ENCODE assay signal across 26 cellular contexts in genomic region chr7:153514006-153514405, GRCh38.
DNase-seq lines count a peak whose midpoint lies in the region; FAIRE-seq and TF ChIP-seq lines count a peak whose summit lies in the region.
"Had no signal": no experiment of that assay in that cellular context is flagged by ENCODE, and none has a peak within 500 bp of the region (broad histone marks: within the 10 kb centered on the region; RNA-seq: fewer than 3 reads in every experiment).

No MANE protein-coding gene starts in this region.

- H3K27me3 ChIP-seq in esophagus muscularis mucosa (no peaks in the 10 kb centered on the region), muscle layer of colon (ENCODE audit: control insufficient read depth in 1 of 2, insufficient read depth in 2 of 2, low read length in 2 of 2) (no peaks in the 10 kb centered on the region), sigmoid colon (no peaks in the 10 kb centered on the region)
- H3K27me3 ChIP-seq: BE2C, BLaER1 had no signal

- H3K36me3 ChIP-seq in esophagus muscularis mucosa (no peaks in the 10 kb centered on the region), muscle layer of colon (ENCODE audit: insufficient read depth, low read length) (no peaks in the 10 kb centered on the region), sigmoid colon (no peaks in the 10 kb centered on the region)
- H3K36me3 ChIP-seq: BE2C, BLaER1 had no signal

- H3K4me1 ChIP-seq in esophagus muscularis mucosa (peaks cover 0 to 50% (median 36%) of the 10 kb centered on the region in 4 donors), muscle layer of colon (ENCODE audit: insufficient read depth, low read length) (peaks cover 13% of the 10 kb centered on the region), sigmoid colon (peaks cover 0 to 52% (median 20%) of the 10 kb centered on the region in 4 donors)
- H3K4me1 ChIP-seq: BE2C, BLaER1 had no signal

- POLR2A ChIA-PET in HEK293T (lab: Yijun Ruan, JAX) = no interaction called here

- no peak for TF ChIP-seq CTCF in esophagus muscularis mucosa (IDR thresholded peaks at IDR 0.05)
- no peak for TF ChIP-seq CTCF in sigmoid colon (IDR thresholded peaks at IDR 0.05)

- H3K27ac ChIP-seq in esophagus muscularis mucosa (replicated peaks in 1 of 4) (peak overlapping the region in 3 of 4 donors; percentile 80 to 83 (median 82)), muscle layer of colon (ENCODE audit: low read depth, low read length) (peak overlapping the region; percentile 24), sigmoid colon (peak overlapping the region in 3 of 4 donors; percentile 65 to 76 (median 73))
- H3K27ac ChIP-seq: 22Rv1, BLaER1 had no signal

- H3K4me3 ChIP-seq in esophagus muscularis mucosa (no peak overlapping the region), muscle layer of colon (ENCODE audit: low read depth in 1 of 2, low read length in 2 of 2) (no peak overlapping the region), sigmoid colon (no peak overlapping the region)
- H3K4me3 ChIP-seq: BLaER1, GM12878 had no signal

- WGBS in esophagus muscularis mucosa = 83% methylated on average over 6 of the region's 6 CpGs
- 81 to 85% methylated on average over 6 of the region's 6 CpGs for WGBS in sigmoid colon, 2 donors

- H3K9ac ChIP-seq in muscle layer of colon (ENCODE audit: low read length) = no peak overlapping the region
- H3K9ac ChIP-seq: BLaER1 had no signal

- TF ChIP-seq EP300 in esophagus muscularis mucosa (IDR thresholded peaks at IDR 0.05) = no peak
- peak in 3 of 4 donors; percentile 4 to 41 (median 12) for TF ChIP-seq EP300 in sigmoid colon (IDR thresholded peaks at IDR 0.05)

- FAIRE-seq in HTR-8/SVneo (lab: Jason Lieb, UNC) (no peak), RCC 7860 (lab: Jason Lieb, UNC) (no peak)
- FAIRE-seq: A204.1, GM12878, GM12892, GM18507 had no signal

- H3K9me3 ChIP-seq in esophagus muscularis mucosa = no peaks in the 10 kb centered on the region
- H3K9me3 ChIP-seq in muscle layer of colon (ENCODE audit: low read length) = no peaks in the 10 kb centered on the region
- H3K9me3 ChIP-seq in sigmoid colon = no peaks in the 10 kb centered on the region
- H3K9me3 ChIP-seq: BLaER1 had no signal

- no peak for TF ChIP-seq POLR2A in esophagus muscularis mucosa (IDR thresholded peaks at IDR 0.05; ENCODE audit: low read depth)
- TF ChIP-seq POLR2A in sigmoid colon (IDR thresholded peaks at IDR 0.05) = no peak

- DNase-seq in esophagus muscularis mucosa (ENCODE audit: extremely low spot score) = no peak
- DNase-seq in sigmoid colon = no peak
- DNase-seq in HEK293T (ENCODE audit: extremely low spot score) = no peak
- DNase-seq in HTR-8/SVneo (ENCODE audit: insufficient read length, low spot score) = no peak
- no peak for DNase-seq in RCC 7860 (ENCODE audit: low spot score)
- DNase-seq: ACHN; BE2C; C1 segment of cervical spinal cord; CD4-positive, alpha-beta memory T cell; CD4-positive, CD25-positive, alpha-beta regulatory T cell; CD8-positive, alpha-beta memory T cell; COR-L47; DMS 273 treated with DMSO at 0.1 percent for 48 hours; DMS153; DMS53; DMS79; DND-41; EL; GDM1 had no signal

- intact Hi-C loops in esophagus muscularis mucosa (cut with DNase I) = no loop called here
- intact Hi-C loops in sigmoid colon (cut with DNase I) = loop anchor here (5.0 kb wide), 1 partner anchor 127 kb away; no protein-coding TSS in a partner anchor

- CTCF ChIA-PET in HEK293T (lab: Yijun Ruan, JAX) = no interaction called here

TF ChIP-seq in HEK293T, 16 proteins besides CTCF, POLR2A, EP300 and RAD21:
- no peak for TF ChIP-seq TARDBP (IDR thresholded peaks at IDR 0.05)
- no peak for TF ChIP-seq FOXA1 (IDR thresholded peaks at IDR 0.05)
- TF ChIP-seq PKNOX1 (IDR thresholded peaks at IDR 0.05) = no peak
- TF ChIP-seq NFRKB (IDR thresholded peaks at IDR 0.05) = no peak
- no peak for TF ChIP-seq L3MBTL2 (conservative IDR thresholded peaks at IDR 0.05)
- no peak for TF ChIP-seq SUZ12 (IDR thresholded peaks at IDR 0.05)
- no peak for TF ChIP-seq HDGF (IDR thresholded peaks at IDR 0.05; ENCODE audit: borderline replicate concordance)
- no peak for TF ChIP-seq LEF1 (IDR thresholded peaks at IDR 0.05; ENCODE audit: borderline replicate concordance)
- no peak for TF ChIP-seq ELF4 (IDR thresholded peaks at IDR 0.05)
- no peak for TF ChIP-seq FOXM1 (IDR thresholded peaks at IDR 0.05; ENCODE audit: borderline replicate concordance)
- no peak for TF ChIP-seq SP1 (IDR thresholded peaks at IDR 0.05)
- TF ChIP-seq BHLHE40 (IDR thresholded peaks at IDR 0.05; ENCODE audit: borderline replicate concordance) = no peak
- no peak for TF ChIP-seq ARNT (IDR thresholded peaks at IDR 0.05)
- no peak for TF ChIP-seq FOXK2 (IDR thresholded peaks at IDR 0.05)
- no peak for TF ChIP-seq ZNF384 (IDR thresholded peaks at IDR 0.05)
- no peak for TF ChIP-seq CTBP1 (IDR thresholded peaks at IDR 0.05; ENCODE audit: borderline replicate concordance)
TF ChIP-seq in HEK293T: peak in this region for 0.

Comparison
In these comparisons a context has a peak if more than half of its experiments do, and no peak if none do; other contexts are left out.
1. H3K27ac ChIP-seq: peak in every context shown above with its lines; median percentile 82 in esophagus muscularis mucosa; 73 in sigmoid colon; 24 in muscle layer of colon.